Comparison of ENCODE assay signal across 8 cellular contexts in the genomic region with DNA sequence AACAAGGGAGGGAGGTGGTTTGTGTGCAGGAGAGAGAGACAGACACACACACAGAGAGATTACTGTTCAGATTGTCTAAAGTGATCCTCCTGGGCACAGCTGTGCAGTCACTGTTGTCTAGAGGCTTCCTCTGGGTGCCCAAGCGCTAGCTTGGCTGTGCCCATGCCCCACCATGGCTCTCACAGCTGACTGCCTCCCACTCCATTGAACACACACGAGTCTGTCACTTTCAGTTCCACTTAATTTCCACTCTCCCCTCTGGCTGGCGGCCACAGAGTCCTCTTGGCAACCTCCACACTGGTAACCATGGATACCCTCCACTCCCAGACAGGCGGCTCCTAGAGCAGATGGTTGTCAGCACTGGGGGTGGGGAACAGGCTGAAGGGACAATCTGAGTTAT. TPM values are rescaled to one million over a fixed set of nuclear protein-coding genes. Genes with fewer than 3 reads are reported as not detected.
A peak's percentile ranks its signal among the peaks of the same experiment; 100 is the strongest.
DNase-seq lines count a peak whose midpoint lies in the region; ATAC-seq and TF ChIP-seq lines count a peak whose summit lies in the region.

No MANE protein-coding gene starts in this region.

- CTCF ChIA-PET in CD8-positive, alpha-beta T cell (lab: Charles Lee): interaction anchor here (0.9 kb wide), 1 partner anchor 21 kb away, joined by 3 read pairs; no protein-coding TSS in a partner anchor

- TF ChIP-seq POLR2A in tibial nerve (IDR thresholded peaks at IDR 0.05): no peak

- H3K4me3 Mint-ChIP-seq in CD8-positive, alpha-beta T cell: no peak overlapping the region

- no peaks in the 10 kb centered on the region for H3K4me1 Mint-ChIP-seq in CD8-positive, alpha-beta T cell (ENCODE audit: low read depth)

- ATAC-seq in GM18511 (IDR thresholded peaks at IDR 0.05; ENCODE audit: unreplicated experiment) (peak; percentile 62), HG03095 (IDR thresholded peaks at IDR 0.05; ENCODE audit: unreplicated experiment) (no peak)
- ATAC-seq in CD8-positive, alpha-beta T cell: no peak

- no peaks in the 10 kb centered on the region for H3K9me3 Mint-ChIP-seq in CD8-positive, alpha-beta T cell

- H3K9me3 ChIP-seq in tibial nerve: no peaks in the 10 kb centered on the region
- H3K9me3 ChIP-seq in CD8-positive, alpha-beta T cell (ENCODE audit: low read length): no peaks in the 10 kb centered on the region

- no peaks in the 10 kb centered on the region for H3K36me3 Mint-ChIP-seq in CD8-positive, alpha-beta T cell

- no peak for TF ChIP-seq CTCF in tibial nerve (IDR thresholded peaks at IDR 0.05)
- TF ChIP-seq CTCF in CD8-positive, alpha-beta T cell (IDR thresholded peaks at IDR 0.05): no peak

- no peak overlapping the region for H3K4me3 ChIP-seq in tibial nerve
- no peak overlapping the region for H3K4me3 ChIP-seq in CD8-positive, alpha-beta T cell (ENCODE audit: low read depth, low read length)

- H3K4me1 ChIP-seq in tibial nerve: peaks cover 0 to 25% (median 0%) of the 10 kb centered on the region in 4 donors
- no peaks in the 10 kb centered on the region for H3K4me1 ChIP-seq in CD8-positive, alpha-beta T cell (ENCODE audit: insufficient read depth, low read length)

- WGBS in tibial nerve, 2 donors: 5 to 6% methylated on average over 4 of the region's 4 CpGs

- POLR2A ChIA-PET in CD8-positive, alpha-beta T cell (lab: Charles Lee): no interaction called here

- intact Hi-C loops in CD8-positive, alpha-beta T cell (cut with DNase I, micrococcal nuclease): no loop called here

- no peaks in the 10 kb centered on the region for H3K36me3 ChIP-seq in tibial nerve
- H3K36me3 ChIP-seq in CD8-positive, alpha-beta T cell (ENCODE audit: insufficient read depth, low read length): no peaks in the 10 kb centered on the region

- H3K27me3 ChIP-seq in tibial nerve: no peaks in the 10 kb centered on the region
- no peaks in the 10 kb centered on the region for H3K27me3 ChIP-seq in CD8-positive, alpha-beta T cell (ENCODE audit: insufficient read depth, low read length)

- DNase-seq in NCI-H446 treated with DMSO at 0.1 percent for 48 hours (lab: John Stamatoyannopoulos, UW) (peak; percentile 97), cerebellar cortex (ENCODE audit: low spot score) (peak; percentile 96), left kidney (ENCODE audit: low read depth, low spot score) (peak; percentile 92), tibial nerve (ENCODE audit: low spot score in 2 of 2) (peak; percentile 30 to 52), iPS-NIHi7 (ENCODE audit: extremely low spot score) (no peak)
- DNase-seq in CD8-positive, alpha-beta T cell: no peak

- no peak overlapping the region for H3K27ac Mint-ChIP-seq in CD8-positive, alpha-beta T cell

- H3K27me3 Mint-ChIP-seq in CD8-positive, alpha-beta T cell (ENCODE audit: low read depth): peaks cover 23% of the 10 kb centered on the region

- peak in 1 of 2 donors; percentile 52 for TF ChIP-seq EP300 in tibial nerve (IDR thresholded peaks at IDR 0.05)

- H3K27ac ChIP-seq in tibial nerve: no peak overlapping the region
- H3K27ac ChIP-seq in CD8-positive, alpha-beta T cell (ENCODE audit: low read depth, low read length): no peak overlapping the region

RNA-seq across cellular contexts. Expression of gene MAP6, which starts 29.1 kb away (rescaled TPM):
- total RNA-seq in tibial nerve: 10 to 100 TPM; 10.4 to 16.3 (median 11.7) TPM
- not detected for total RNA-seq in CD8-positive, alpha-beta T cell

Comparison
In these comparisons a context has a peak if more than half of its experiments do, and no peak if none do; other contexts are left out.
1. DNase-seq: peak in NCI-H446 treated with DMSO at 0.1 percent for 48 hours (single experiment), cerebellar cortex (single experiment), left kidney (single experiment) and tibial nerve (2 of 2); none in CD8-positive, alpha-beta T cell (0 of 7) and iPS-NIHi7 (single experiment).
2. RNA of gene MAP6, which starts 29.1 kb away (total RNA-seq): 10.4 to 16.3 TPM in tibial nerve; not detected in CD8-positive, alpha-beta T cell; every median in the first group is over 10 times any median in the second.